ENCODE assay signal across 8 cellular contexts in genomic region chr17:81959362-81960129, GRCh38. TPM values are rescaled to one million over a fixed set of nuclear protein-coding genes. Genes with fewer than 3 reads are reported as not detected.
DNase-seq lines count a peak whose midpoint lies in the region; ATAC-seq, FAIRE-seq and TF ChIP-seq lines count a peak whose summit lies in the region.

No MANE protein-coding gene starts in this region.

- H2BK5ac ChIP-seq in H1 (ENCODE audit: low read depth, low read length): no peak overlapping the region

- no peak overlapping the region for H2AFZ ChIP-seq in H1 (ENCODE audit: low read length)

- H3K27me3 ChIP-seq in H1 (replicated peaks in 1 of 4; ENCODE audit: control insufficient read depth in 3 of 4, extremely low read depth in 1 of 4, insufficient read depth in 3 of 4, low read length in 3 of 4) (peaks cover 46 to 80% (median 63%) of the 10 kb centered on the region in 4 experiments), mucosa of rectum (ENCODE audit: control insufficient read depth in 2 of 2, insufficient read depth in 2 of 2, low read length in 2 of 2) (peaks cover 32 to 53% of the 10 kb centered on the region in 2 donors)

- no peak overlapping the region for H3K23ac ChIP-seq in H1 (ENCODE audit: insufficient read length)

- no peak for TF ChIP-seq POLR2A in H1 (IDR thresholded peaks at IDR 0.05; ENCODE audit: control extremely low read depth in 1 of 2, low read depth in 2 of 2, low read length in 2 of 2)

- no peaks in the 10 kb centered on the region for H3K79me2 ChIP-seq in H1 (ENCODE audit: control insufficient read depth in 1 of 2, insufficient read depth in 2 of 2, low read length in 2 of 2)

- H3K36me3 ChIP-seq in H1 (ENCODE audit: control insufficient read depth in 2 of 4, insufficient read depth in 4 of 4, low read length in 3 of 4) (peaks cover 0 to 13% (median 0%) of the 10 kb centered on the region in 4 experiments; a peak in 1 of 8 replicates), mucosa of rectum (ENCODE audit: control insufficient read depth in 2 of 2, insufficient read depth in 2 of 2, low read length in 2 of 2) (no peaks in the 10 kb centered on the region)

- no peak overlapping the region for H3K9ac ChIP-seq in H1 (replicated peaks in 1 of 4; ENCODE audit: extremely low read depth in 1 of 4, low read depth in 3 of 4, low read length in 3 of 4)
- no peak overlapping the region for H3K9ac ChIP-seq in mucosa of rectum (ENCODE audit: low read depth in 1 of 2, low read length in 2 of 2)

- in situ Hi-C loops in ACHN (cut with HindIII; ENCODE audit: low pct_ligation_motif_present, low pct_unique_long_range_greater_than_20kb, low sequenced_read_pairs): no loop called here

- WGBS in H1 (ENCODE audit: extremely low coverage in 1 of 2, insufficient coverage in 1 of 2, insufficient read length in 1 of 2, insufficient replicate concordance in 2 of 2, low coverage in 1 of 2, low lambda C conversion rate in 2 of 2, missing lambda C conversion rate in 1 of 2), 2 experiments: 7% methylated on average over 85 of the region's 112 CpGs; no CpG with 5 or more reads in 1 of the 2 experiments

- peaks cover 4% of the 10 kb centered on the region; the same call in 1 of the 2 replicates for H3K23me2 ChIP-seq in H1 (ENCODE audit: low read depth, low read length)

- no peak for TF ChIP-seq EP300 in H1 (IDR thresholded peaks at IDR 0.05; ENCODE audit: borderline replicate concordance in 1 of 2, low read depth in 2 of 2, low read length in 2 of 2)

- no peak overlapping the region for H3K27ac ChIP-seq in H1 (ENCODE audit: low read depth, low read length)
- H3K27ac ChIP-seq in mucosa of rectum (ENCODE audit: low read depth in 2 of 2, low read length in 2 of 2): no peak overlapping the region

- CTCF ChIA-PET in activated CD8-positive, alpha-beta T cell treated with anti-CD3 and anti-CD28 coated beads, Interleukin-2, amount 10 ng/mL, durations not matched to agents 7 days and 5 days (lab: Charles Lee): interaction anchor here (0.6 to 2.7 kb wide), 40 partner anchors 9 to 411 kb away, joined by 3 to 138 read pairs (median 4); partner anchors contain the start of genes ASPSCR1, CENPX, DCXR and LRRC45
- CTCF ChIA-PET in H1 (lab: Charles Lee; ENCODE audit: partially characterized antibody): interaction anchor here (0.7 to 5.1 kb wide), 21 partner anchors 9 to 196 kb away, joined by 3 to 22 read pairs (median 4); partner anchors contain the start of genes ANAPC11, ARHGDIA, ASPSCR1 and MYADML2

- H3K4me3 ChIP-seq in H1 (ENCODE audit: extremely low read depth in 1 of 4, insufficient read depth in 2 of 4, low read depth in 3 of 4, low read length in 4 of 4) (peak overlapping the region in 1 of 4 experiments; percentile 52; a peak in 2 of 8 replicates), mucosa of rectum (ENCODE audit: low read length in 2 of 2) (peak overlapping the region; percentile 13 to 30)

- H3K79me1 ChIP-seq in H1 (ENCODE audit: low read depth, low read length): no peaks in the 10 kb centered on the region

- peak; percentile 64 for DNase-seq in ACHN
- DNase-seq in NCI-H2196 treated with DMSO at 0.1 percent for 48 hours (lab: John Stamatoyannopoulos, UW; ENCODE audit: unreplicated experiment): peak; percentile 25
- DNase-seq in activated CD8-positive, alpha-beta T cell treated with anti-CD3 and anti-CD28 coated beads, Interleukin-2, amount 10 ng/mL, durations not matched to agents 7 days and 5 days: peak; percentile 80
- DNase-seq in H1 (ENCODE audit: low read depth in 1 of 2, low spot score in 2 of 2): peak in 1 of 2 experiments; percentile 72
- DNase-seq in stimulated activated CD8-positive, alpha-beta memory T cell treated with anti-CD3 and anti-CD28 coated beads, Interleukin-7, amount 100 ng/mL, for 24 hours (ENCODE audit: low read depth): peak; percentile 56

- H3K9me3 ChIP-seq in H1 (ENCODE audit: insufficient read depth in 2 of 2, low read depth in 1 of 2, low read length in 1 of 2) (no peaks in the 10 kb centered on the region), mucosa of rectum (ENCODE audit: control insufficient read depth in 2 of 2, low read length in 2 of 2) (no peaks in the 10 kb centered on the region)

- TF ChIP-seq CTCF in H1 (IDR thresholded peaks at IDR 0.05; ENCODE audit: control extremely low read depth in 1 of 3, insufficient read depth in 1 of 3, low read depth in 1 of 3, low read length in 3 of 3): peak; percentile 51 to 98 (median 75)

- POLR2A ChIA-PET in activated CD8-positive, alpha-beta T cell treated with anti-CD3 and anti-CD28 coated beads, Interleukin-2, amount 10 ng/mL, durations not matched to agents 7 days and 5 days (lab: Charles Lee): interaction anchor here (0.6 to 1.4 kb wide), 3 partner anchors 62 to 343 kb away, joined by 3 to 12 read pairs (median 4); partner anchors contain the start of genes CENPX and LRRC45
- POLR2A ChIA-PET in H1 (lab: Charles Lee; ENCODE audit: partially characterized antibody): interaction anchor here (0.7 to 3.0 kb wide), 9 partner anchors 9 to 90 kb away, joined by 3 to 14 read pairs (median 5); partner anchors contain the start of gene PYCR1

- H3K4me1 Mint-ChIP-seq in activated CD8-positive, alpha-beta T cell treated with anti-CD3 and anti-CD28 coated beads, Interleukin-2, amount 10 ng/mL, durations not matched to agents 7 days and 5 days (ENCODE audit: low read depth): peaks cover 7% of the 10 kb centered on the region

- peak overlapping the region; percentile 50; the same call in 1 of the 2 replicates for H2BK12ac ChIP-seq in H1 (ENCODE audit: low read depth, low read length)

- H4K5ac ChIP-seq in H1 (ENCODE audit: insufficient read length, low read depth, low read length): no peak overlapping the region

- H3K36me3 Mint-ChIP-seq in activated CD8-positive, alpha-beta T cell treated with anti-CD3 and anti-CD28 coated beads, Interleukin-2, amount 10 ng/mL, durations not matched to agents 7 days and 5 days (ENCODE audit: low read depth): no peaks in the 10 kb centered on the region

- no peak overlapping the region; the same call in 1 of the 2 replicates for H2BK15ac ChIP-seq in H1 (ENCODE audit: low read length)

- H3K56ac ChIP-seq in H1 (replicated peaks; ENCODE audit: insufficient read length, low read depth, low read length): no peak overlapping the region

- peak overlapping the region; percentile 31 to 63; a peak in 3 of 4 replicates for H3K4me2 ChIP-seq in H1 (ENCODE audit: insufficient read depth in 1 of 2, low read depth in 2 of 2, low read length in 2 of 2)

- H2AK5ac ChIP-seq in H1 (ENCODE audit: low read depth, low read length): no peak overlapping the region

- no peak for FAIRE-seq in H1 (lab: Jason Lieb, UNC)

- H3K27me3 Mint-ChIP-seq in activated CD8-positive, alpha-beta T cell treated with anti-CD3 and anti-CD28 coated beads, Interleukin-2, amount 10 ng/mL, durations not matched to agents 7 days and 5 days (ENCODE audit: low read depth): peaks cover 40% of the 10 kb centered on the region

- peaks cover 0 to 6% (median 1%) of the 10 kb centered on the region in 4 experiments; a peak in 4 of 7 replicates for H3K4me1 ChIP-seq in H1 (replicated peaks in 1 of 4; ENCODE audit: control insufficient read depth in 3 of 4, insufficient read depth in 4 of 4, low read length in 3 of 4)
- H3K4me1 ChIP-seq in mucosa of rectum (ENCODE audit: control insufficient read depth in 2 of 2, insufficient read depth in 2 of 2, low read length in 2 of 2): peaks cover 9 to 10% of the 10 kb centered on the region in 2 donors

- no peak overlapping the region; the same call in 1 of the 2 replicates for H3K18ac ChIP-seq in H1 (ENCODE audit: extremely low read depth, low read length)

- no peaks in the 10 kb centered on the region for H3K9me3 Mint-ChIP-seq in activated CD8-positive, alpha-beta T cell treated with anti-CD3 and anti-CD28 coated beads, Interleukin-2, amount 10 ng/mL, durations not matched to agents 7 days and 5 days (ENCODE audit: insufficient read depth)

- no peak overlapping the region for H3K4ac ChIP-seq in H1 (replicated peaks; ENCODE audit: insufficient read length, low read depth, low read length)

- H4K8ac ChIP-seq in H1 (ENCODE audit: extremely low read depth, insufficient read depth, low read length): no peak overlapping the region; the same call in 1 of the 2 replicates

- H2BK20ac ChIP-seq in H1 (ENCODE audit: low read length): no peak overlapping the region

- no peak overlapping the region for H3K14ac ChIP-seq in H1 (ENCODE audit: insufficient read length)

- peak; percentile 26 to 68; a peak in 3 of 4 replicates for TF ChIP-seq RAD21 in H1 (IDR thresholded peaks at IDR 0.05 in 1 of 2, conservative IDR thresholded peaks at IDR 0.05 in 1 of 2; ENCODE audit: low read depth in 2 of 2, low read length in 2 of 2)

- H2BK120ac ChIP-seq in H1 (replicated peaks; ENCODE audit: low read depth, low read length): no peak overlapping the region

- peaks cover 0 to 2% of the 10 kb centered on the region in 2 experiments for H4K20me1 ChIP-seq in H1 (replicated peaks in 1 of 2; ENCODE audit: control insufficient read depth in 1 of 2, insufficient read depth in 2 of 2, low read length in 2 of 2)

- no peak overlapping the region for H3K27ac Mint-ChIP-seq in activated CD8-positive, alpha-beta T cell treated with anti-CD3 and anti-CD28 coated beads, Interleukin-2, amount 10 ng/mL, durations not matched to agents 7 days and 5 days

- H3K4me3 Mint-ChIP-seq in activated CD8-positive, alpha-beta T cell treated with anti-CD3 and anti-CD28 coated beads, Interleukin-2, amount 10 ng/mL, durations not matched to agents 7 days and 5 days: no peak overlapping the region

- peak; percentile 40 for ATAC-seq in GM18867 (IDR thresholded peaks at IDR 0.05; ENCODE audit: unreplicated experiment)
- peak; percentile 97 for ATAC-seq in activated CD8-positive, alpha-beta T cell treated with anti-CD3 and anti-CD28 coated beads, Interleukin-2, amount 10 ng/mL, durations not matched to agents 7 days and 5 days
- no peak for ATAC-seq in HG03439 (IDR thresholded peaks at IDR 0.05; ENCODE audit: unreplicated experiment)

- no peak overlapping the region for H4K91ac ChIP-seq in H1 (replicated peaks; ENCODE audit: insufficient read length, low read length)

RNA-seq across cellular contexts. Expression of gene NOTUM, which starts 1.4 kb away (rescaled TPM):
- under 1 TPM; 0.29 to 0.42 TPM for total RNA-seq in activated CD8-positive, alpha-beta T cell treated with anti-CD3 and anti-CD28 coated beads, Interleukin-2, amount 10 ng/mL, durations not matched to agents 7 days and 5 days
- 0.76 and 1.1 TPM in 2 replicates for total RNA-seq in H1 (2021; fragmentation: NEBNext Ultra II Directional; extraction: Animal tissue kit (Norgen Biotek cat#: 25700))
- polyA plus RNA-seq in H1 (2011; rRNA removed): 0.45 and 1.1 TPM in 2 replicates
- polyA plus RNA-seq in H1 (2011; cell fraction: cytosol; rRNA removed): 0.80 TPM
- polyA plus RNA-seq in H1 (2011; cell fraction: nucleus; rRNA removed): 1.4 TPM
- polyA plus RNA-seq in H1 (2012, experiment 1 of 2): 0.34 to 0.56 TPM (median 0.48 TPM) in 3 of 4 replicates, not detected in the other
- 0.30 TPM for polyA plus RNA-seq in H1 (2012, experiment 2 of 2)
- polyA plus RNA-seq in H1 (2013, experiment 1 of 2): 0.63 TPM
- polyA plus RNA-seq in H1 (2013, experiment 2 of 2): 0.46 TPM
- 0.25 TPM in 1 of 2 replicates, not detected in the other for polyA minus RNA-seq in H1 (2011; rRNA and poly(A)+ RNA removed)
- polyA minus RNA-seq in H1 (2011; cell fraction: cytosol; rRNA and poly(A)+ RNA removed): not detected
- polyA minus RNA-seq in H1 (2011; cell fraction: nucleus; rRNA and poly(A)+ RNA removed): 1.00 TPM

RNA-seq across cellular contexts. Expression of gene MYADML2, which starts 12.5 kb away (rescaled TPM):
- total RNA-seq in activated CD8-positive, alpha-beta T cell treated with anti-CD3 and anti-CD28 coated beads, Interleukin-2, amount 10 ng/mL, durations not matched to agents 7 days and 5 days: not detected
- total RNA-seq in H1 (2021; fragmentation: NEBNext Ultra II Directional; extraction: Animal tissue kit (Norgen Biotek cat#: 25700)): 0.17 and 0.26 TPM in 2 replicates
- polyA plus RNA-seq in H1 (2011; rRNA removed): 0.47 TPM in 2 replicates
- polyA plus RNA-seq in H1 (2011; cell fraction: cytosol; rRNA removed): 0.45 TPM
- polyA plus RNA-seq in H1 (2011; cell fraction: nucleus; rRNA removed): 0.39 TPM
- polyA plus RNA-seq in H1 (2012, experiment 1 of 2): 0.34 to 0.50 TPM (median 0.41 TPM) in 3 of 4 replicates, not detected in the other
- polyA plus RNA-seq in H1 (2012, experiment 2 of 2): 0.26 TPM
- 0.10 TPM for polyA plus RNA-seq in H1 (2013, experiment 1 of 2)
- polyA plus RNA-seq in H1 (2013, experiment 2 of 2): 0.11 TPM
- polyA minus RNA-seq in H1 (2011; rRNA and poly(A)+ RNA removed): 0.16 and 0.29 TPM in 2 replicates
- polyA minus RNA-seq in H1 (2011; cell fraction: cytosol; rRNA and poly(A)+ RNA removed): 0.44 TPM
- 0.40 TPM for polyA minus RNA-seq in H1 (2011; cell fraction: nucleus; rRNA and poly(A)+ RNA removed)

RNA-seq across cellular contexts. Expression of gene ASPSCR1, which starts 17.9 kb away (rescaled TPM):
- total RNA-seq in activated CD8-positive, alpha-beta T cell treated with anti-CD3 and anti-CD28 coated beads, Interleukin-2, amount 10 ng/mL, durations not matched to agents 7 days and 5 days: 10 to 100 TPM; 27.0 to 33.7 TPM
- 41.8 and 43.7 TPM in 2 replicates for total RNA-seq in H1 (2021; fragmentation: NEBNext Ultra II Directional; extraction: Animal tissue kit (Norgen Biotek cat#: 25700))
- 33.3 and 54.6 TPM in 2 replicates for polyA plus RNA-seq in H1 (2011; rRNA removed)
- 43.7 TPM for polyA plus RNA-seq in H1 (2011; cell fraction: cytosol; rRNA removed)
- polyA plus RNA-seq in H1 (2011; cell fraction: nucleus; rRNA removed): 133 TPM
- 24.0 to 39.4 TPM (median 37.1 TPM) in 4 replicates for polyA plus RNA-seq in H1 (2012, experiment 1 of 2)
- 26.0 TPM for polyA plus RNA-seq in H1 (2012, experiment 2 of 2)
- polyA plus RNA-seq in H1 (2013, experiment 1 of 2): 30.1 TPM
- polyA plus RNA-seq in H1 (2013, experiment 2 of 2): 24.4 TPM
- 8.9 and 13.5 TPM in 2 replicates for polyA minus RNA-seq in H1 (2011; rRNA and poly(A)+ RNA removed)
- polyA minus RNA-seq in H1 (2011; cell fraction: cytosol; rRNA and poly(A)+ RNA removed): 40.8 TPM
- 50.0 TPM for polyA minus RNA-seq in H1 (2011; cell fraction: nucleus; rRNA and poly(A)+ RNA removed)

RNA-seq across cellular contexts. Expression of gene PYCR1, which starts 22.4 kb away (rescaled TPM):
- total RNA-seq in activated CD8-positive, alpha-beta T cell treated with anti-CD3 and anti-CD28 coated beads, Interleukin-2, amount 10 ng/mL, durations not matched to agents 7 days and 5 days: 10 to 100 TPM; 35.5 to 38.1 TPM
- total RNA-seq in H1 (2021; fragmentation: NEBNext Ultra II Directional; extraction: Animal tissue kit (Norgen Biotek cat#: 25700)): 127 and 145 TPM in 2 replicates
- polyA plus RNA-seq in H1 (2011; rRNA removed): 213 and 284 TPM in 2 replicates
- polyA plus RNA-seq in H1 (2011; cell fraction: cytosol; rRNA removed): 241 TPM
- 213 TPM for polyA plus RNA-seq in H1 (2011; cell fraction: nucleus; rRNA removed)
- 105 to 176 TPM (median 162 TPM) in 4 replicates for polyA plus RNA-seq in H1 (2012, experiment 1 of 2)
- polyA plus RNA-seq in H1 (2012, experiment 2 of 2): 176 TPM
- polyA plus RNA-seq in H1 (2013, experiment 1 of 2): 94.5 TPM
- 95.9 TPM for polyA plus RNA-seq in H1 (2013, experiment 2 of 2)
- polyA minus RNA-seq in H1 (2011; rRNA and poly(A)+ RNA removed): 144 and 159 TPM in 2 replicates
- polyA minus RNA-seq in H1 (2011; cell fraction: cytosol; rRNA and poly(A)+ RNA removed): 72.7 TPM
- 51.5 TPM for polyA minus RNA-seq in H1 (2011; cell fraction: nucleus; rRNA and poly(A)+ RNA removed)

RNA-seq across cellular contexts. Expression of gene MAFG, which starts 32.0 kb away (rescaled TPM):
- 10 to 100 TPM; 14.0 to 16.5 TPM for total RNA-seq in activated CD8-positive, alpha-beta T cell treated with anti-CD3 and anti-CD28 coated beads, Interleukin-2, amount 10 ng/mL, durations not matched to agents 7 days and 5 days
- 26.9 and 27.7 TPM in 2 replicates for total RNA-seq in H1 (2021; fragmentation: NEBNext Ultra II Directional; extraction: Animal tissue kit (Norgen Biotek cat#: 25700))
- 25.5 and 36.9 TPM in 2 replicates for polyA plus RNA-seq in H1 (2011; rRNA removed)
- 22.0 TPM for polyA plus RNA-seq in H1 (2011; cell fraction: cytosol; rRNA removed)
- 71.6 TPM for polyA plus RNA-seq in H1 (2011; cell fraction: nucleus; rRNA removed)
- polyA plus RNA-seq in H1 (2012, experiment 1 of 2): 25.0 to 30.3 TPM (median 27.4 TPM) in 4 replicates
- polyA plus RNA-seq in H1 (2012, experiment 2 of 2): 24.6 TPM
- 26.0 TPM for polyA plus RNA-seq in H1 (2013, experiment 1 of 2)
- 25.6 TPM for polyA plus RNA-seq in H1 (2013, experiment 2 of 2)
- polyA minus RNA-seq in H1 (2011; rRNA and poly(A)+ RNA removed): 13.0 and 13.1 TPM in 2 replicates
- 7.5 TPM for polyA minus RNA-seq in H1 (2011; cell fraction: cytosol; rRNA and poly(A)+ RNA removed)
- 13.1 TPM for polyA minus RNA-seq in H1 (2011; cell fraction: nucleus; rRNA and poly(A)+ RNA removed)
